In the genomic region with DNA sequence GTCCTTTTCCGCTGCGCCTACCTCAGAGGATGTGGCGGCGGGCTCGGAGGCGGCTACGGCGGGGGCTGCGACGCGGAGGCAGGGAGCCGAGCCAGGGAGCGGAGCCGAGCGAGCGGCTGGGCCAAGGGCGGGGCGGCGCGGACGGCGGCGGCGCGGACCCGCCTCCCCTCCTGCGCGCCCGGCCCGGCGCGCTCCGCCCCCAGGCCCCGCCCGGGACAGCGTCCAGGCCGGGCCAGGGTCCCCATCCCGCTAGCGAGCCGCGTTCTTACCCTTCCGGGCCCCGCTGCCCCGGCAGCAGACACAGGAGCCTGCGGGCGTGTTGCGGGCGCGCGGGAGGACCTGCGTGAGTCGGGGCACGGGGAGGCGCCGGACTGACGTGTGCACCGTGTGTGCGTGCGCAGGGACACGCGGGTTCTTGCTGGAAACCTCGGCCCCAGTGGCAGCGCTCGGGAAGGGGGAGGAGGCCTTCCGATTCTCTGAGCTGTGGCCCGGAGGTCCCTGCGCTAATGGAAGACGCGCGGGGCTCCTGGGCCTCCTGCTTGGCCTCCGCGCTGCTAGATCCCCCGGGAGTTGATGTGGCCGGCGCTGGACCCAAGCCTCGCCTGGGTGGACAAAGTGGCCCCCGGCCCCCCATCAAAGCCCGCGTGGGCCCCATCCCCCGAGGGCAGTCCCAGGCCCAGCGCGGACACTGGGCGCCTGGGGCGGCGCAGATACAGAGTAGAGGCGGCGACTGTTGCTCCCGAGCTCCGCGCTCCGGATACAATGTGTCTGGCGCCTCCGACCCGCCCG, we compare ENCODE assay signal across 1 cellular context.
A peak's percentile ranks its signal among the peaks of the same experiment; 100 is the strongest.
TF ChIP-seq lines count a peak whose summit lies in the region.

A gene with protein sequence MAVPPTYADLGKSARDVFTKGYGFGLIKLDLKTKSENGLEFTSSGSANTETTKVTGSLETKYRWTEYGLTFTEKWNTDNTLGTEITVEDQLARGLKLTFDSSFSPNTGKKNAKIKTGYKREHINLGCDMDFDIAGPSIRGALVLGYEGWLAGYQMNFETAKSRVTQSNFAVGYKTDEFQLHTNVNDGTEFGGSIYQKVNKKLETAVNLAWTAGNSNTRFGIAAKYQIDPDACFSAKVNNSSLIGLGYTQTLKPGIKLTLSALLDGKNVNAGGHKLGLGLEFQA (minus strand): TSS at position 350 of the 789 bp plus-strand sequence. CDS start 11,963 bp downstream, outside the sequence.

TF ChIP-seq in HepG2, 621 proteins besides CTCF, POLR2A, EP300 and RAD21 (continued from another document):
- TF ChIP-seq FOXO1 (CRISPR knock-in tag; IDR thresholded peaks at IDR 0.05) (peak; percentile 53; the same call in 1 of the 2 replicates), CREM (IDR thresholded peaks at IDR 0.05) (no peak), CREM (CRISPR knock-in tag; IDR thresholded peaks at IDR 0.05) (no peak), ASH2L (IDR thresholded peaks at IDR 0.05; ENCODE audit: insufficient read length, low read depth, low read length) (peak; percentile 20), ZNF75D (CRISPR knock-in tag; IDR thresholded peaks at IDR 0.05; ENCODE audit: borderline replicate concordance) (no peak), ZBTB7A (CRISPR knock-in tag; IDR thresholded peaks at IDR 0.05) (peak; percentile 89), NR2F6 (IDR thresholded peaks at IDR 0.05) (no peak), NR2F6 (CRISPR knock-in tag; IDR thresholded peaks at IDR 0.05) (peak; percentile 54; the same call in 1 of the 2 replicates), ZNF772 (CRISPR knock-in tag; IDR thresholded peaks at IDR 0.05) (peak; percentile 10; the same call in 1 of the 2 replicates), TEAD3 (CRISPR knock-in tag; optimal IDR thresholded peaks at IDR 0.05; ENCODE audit: borderline replicate concordance) (no peak), ZNF30 (CRISPR knock-in tag; IDR thresholded peaks at IDR 0.05) (no peak; the same call in 1 of the 2 replicates)
